In the genomic region with DNA sequence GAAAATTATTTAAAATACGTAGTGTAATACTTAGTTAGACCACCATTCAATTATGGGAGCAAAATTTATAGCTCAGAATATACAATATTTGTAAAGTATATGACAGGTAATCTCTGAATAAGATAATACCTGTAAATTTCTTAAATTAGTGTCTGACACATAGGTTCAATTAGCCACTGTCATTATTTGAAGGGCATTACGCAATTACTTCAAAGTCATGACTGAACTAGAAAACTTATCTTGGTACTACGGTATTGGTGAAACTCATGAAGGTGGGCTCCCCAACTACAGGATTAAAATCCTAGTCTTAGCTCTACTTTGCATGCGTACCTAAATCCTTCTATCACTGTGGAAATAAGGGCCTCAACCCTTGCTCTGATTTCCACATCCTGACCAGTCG, we compare ENCODE assay signal across 32 cellular contexts.
"Had no signal": no experiment of that assay in that cellular context is flagged by ENCODE, and none has a peak within 500 bp of the region (broad histone marks: within the 10 kb centered on the region; RNA-seq: fewer than 3 reads in every experiment).

No MANE protein-coding gene starts in this region.

- H3K27ac ChIP-seq: adrenal gland, ascending aorta, body of pancreas, brain microvascular endothelial cell, breast epithelium, cardiac muscle cell had no signal

- ATAC-seq: activated naive CD4-positive, alpha-beta T cell treated with anti-CD3 and anti-CD28 coated beads, Interleukin-2, amount 50 U/mL, for 72 hours; activated naive CD8-positive, alpha-beta T cell treated with anti-CD3 and anti-CD28 coated beads, Interleukin-2, amount 50 U/mL, for 24 hours; activated T-cell treated with anti-CD3 and anti-CD28 coated beads, Interleukin-2, amount 50 U/mL, for 4 hours; activated T-cell treated with anti-CD3 and anti-CD28 coated beads, Interleukin-2, amount 50 U/mL, for 72 hours; activated T-helper 17 cell treated with anti-CD3 and anti-CD28 coated beads, Interleukin-2, amount 50 U/mL, for 72 hours; body of pancreas had no signal

- H3K36me3 ChIP-seq: adrenal gland, ascending aorta, brain microvascular endothelial cell, breast epithelium, cardiac muscle cell had no signal

- H3K9me3 ChIP-seq: adrenal gland, ascending aorta, body of pancreas had no signal

- H3K27me3 ChIP-seq: adrenal gland, ascending aorta, body of pancreas, brain microvascular endothelial cell, breast epithelium, cardiac muscle cell had no signal

- H3K4me1 ChIP-seq: adrenal gland, ascending aorta, body of pancreas, breast epithelium had no signal

- DNase-seq: activated effector memory CD4-positive, alpha-beta T cell treated with anti-CD3 and anti-CD28 coated beads, Interleukin-2, amount 50 U/mL, for 16 hours; activated effector memory CD4-positive, alpha-beta T cell treated with Interleukin-2 at 50 U/mL for 16 hours; activated gamma-delta T cell; activated gamma-delta T cell treated with Interleukin-2 at 50 U/mL for 16 hours; activated naive CD4-positive, alpha-beta T cell; activated naive CD4-positive, alpha-beta T cell treated with anti-CD3 and anti-CD28 coated beads for 36 hours; activated naive CD4-positive, alpha-beta T cell treated with anti-CD3 and anti-CD28 coated beads, Interleukin-2, amount 10 ng/mL, durations not matched to agents 7 days and 5 days; activated naive CD4-positive, alpha-beta T cell treated with anti-CD3 and anti-CD28 coated beads, Interleukin-2, amount 50 U/mL, for 16 hours; activated naive CD4-positive, alpha-beta T cell treated with Interleukin-2 at 50 U/mL for 16 hours; activated naive CD8-positive, alpha-beta T cell treated with anti-CD3 and anti-CD28 coated beads for 36 hours; activated naive CD8-positive, alpha-beta T cell treated with anti-CD3 and anti-CD28 coated beads, Interleukin-2, amount 10 ng/mL, durations not matched to agents 7 days and 5 days; activated naive CD8-positive, alpha-beta T cell treated with anti-CD3 and anti-CD28 coated beads, Interleukin-2, amount 50 U/mL, for 24 hours; activated T-cell treated with anti-CD3 and anti-CD28 coated beads, Interleukin-2, amount 50 U/mL, for 1 hour; activated T-cell treated with anti-CD3 and anti-CD28 coated beads, Interleukin-2, amount 50 U/mL, for 24 hours; activated T-cell treated with anti-CD3 and anti-CD28 coated beads, Interleukin-2, amount 50 U/mL, for 4 hours; activated T-cell treated with anti-CD3 and anti-CD28 coated beads, Interleukin-2, amount 50 U/mL, for 48 hours; activated T-cell treated with anti-CD3 and anti-CD28 coated beads, Interleukin-2, amount 50 U/mL, for 72 hours; adrenal gland; amniotic stem cell; amygdala; anterior cingulate cortex; aorta; body of pancreas; brain microvascular endothelial cell; caudate nucleus; central memory CD4-positive, alpha-beta T cell; cerebellar nuclear complex had no signal

- H3K4me3 ChIP-seq: adrenal gland, ascending aorta, body of pancreas, breast epithelium, cardiac muscle cell had no signal
